ENCODE assay signal across 10 cellular contexts in the genomic region with DNA sequence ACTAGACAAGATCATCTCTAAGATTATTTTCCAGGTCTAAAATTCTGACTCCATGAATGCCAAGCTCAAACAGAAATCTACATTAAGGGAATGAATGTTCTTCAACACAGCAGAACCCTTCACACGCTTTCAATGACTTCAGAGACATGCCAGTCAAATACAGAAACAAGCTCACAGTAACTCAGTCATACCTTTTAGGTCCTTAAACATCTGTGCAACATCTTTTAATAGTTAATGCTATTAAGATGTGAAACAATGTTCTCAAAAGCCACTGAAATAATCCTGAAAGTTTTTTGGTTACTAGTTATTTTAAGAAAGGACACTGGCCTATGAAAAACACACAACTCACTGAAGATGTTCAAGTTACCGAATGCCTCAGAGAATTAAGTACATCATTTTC. TPM values are rescaled to one million over a fixed set of nuclear protein-coding genes. Genes with fewer than 3 reads are reported as not detected.
DNase-seq lines count a peak whose midpoint lies in the region; ATAC-seq, FAIRE-seq and TF ChIP-seq lines count a peak whose summit lies in the region.
"Had no signal": no experiment of that assay in that cellular context is flagged by ENCODE, and none has a peak within 500 bp of the region (broad histone marks: within the 10 kb centered on the region; RNA-seq: fewer than 3 reads in every experiment).

No MANE protein-coding gene starts in this region.

- no peaks in the 10 kb centered on the region for H4K20me1 ChIP-seq in endothelial cell of umbilical vein (replicated peaks; ENCODE audit: control insufficient read depth, extremely low read depth, insufficient read depth, low read length)

- dilution Hi-C loops in endothelial cell of umbilical vein (cut with MboI; ENCODE audit: extremely low pct_ligation_motif_present, low sequenced_read_pairs): no loop called here

- peaks cover 15% of the 10 kb centered on the region for H3K27me3 Mint-ChIP-seq in activated T-cell treated with anti-CD3 and anti-CD28 coated beads, Interleukin-2, amount 50 U/mL, for 24 hours

- peak overlapping the region; percentile 88 for H3K4me3 Mint-ChIP-seq in activated T-cell treated with anti-CD3 and anti-CD28 coated beads, Interleukin-2, amount 50 U/mL, for 24 hours
- H3K4me3 Mint-ChIP-seq: dendritic cell treated with granulocyte-macrophage colony-stimulating factor and Interleukin-4, amounts not matched to agents 40 ng/mL and 50 ng/mL, for 4 days had no signal

- DNase-seq in activated T-cell treated with anti-CD3 and anti-CD28 coated beads, Interleukin-2, amount 50 U/mL, for 24 hours: no peak
- no peak for DNase-seq in activated T-cell treated with anti-CD3 and anti-CD28 coated beads, Interleukin-2, amount 50 U/mL, for 1 hour
- DNase-seq in Panc1 (ENCODE audit: low read depth, low spot score) (no peak), endothelial cell of umbilical vein (ENCODE audit: low read depth, low spot score) (peak; percentile 25), retinal pigment epithelial cell (ENCODE audit: low read depth) (no peak), NCI-H2029 treated with DMSO at 0.1 percent for 48 hours (lab: John Stamatoyannopoulos, UW) (no peak), heart right ventricle (no peak), NCI-H748 (lab: John Stamatoyannopoulos, UW; ENCODE audit: unreplicated experiment) (no peak)

- ATAC-seq in Panc1: no peak
- no peak for ATAC-seq in heart right ventricle

- intact Hi-C loops in Panc1 (cut with micrococcal nuclease; ENCODE audit: unreplicated experiment) (loop anchor here (10.0 kb wide), 1 partner anchor 159 kb away; no protein-coding TSS in a partner anchor), endothelial cell of umbilical vein (cut with micrococcal nuclease) (loop anchor here (2.0 to 5.0 kb wide), 2 partner anchors 96 to 207 kb away; no protein-coding TSS in a partner anchor), heart right ventricle (cut with DNase I) (loop anchor here in 3 of 10 donors (5.0 to 10.0 kb wide), 3 partner anchors 101 to 161 kb away; no protein-coding TSS in a partner anchor)

- peak overlapping the region; percentile 57; the same call in 1 of the 2 replicates for H3K27ac ChIP-seq in Panc1 (ENCODE audit: low read length)
- no peak overlapping the region for H3K27ac ChIP-seq in endothelial cell of umbilical vein (ENCODE audit: insufficient read depth, low read depth, low read length)
- H3K27ac ChIP-seq in heart right ventricle: no peak overlapping the region
- H3K27ac ChIP-seq: RWPE1 had no signal

- peaks cover 65% of the 10 kb centered on the region for H3K79me2 ChIP-seq in endothelial cell of umbilical vein (ENCODE audit: control insufficient read depth, insufficient read depth, low read length)

- H3K4me2 ChIP-seq in endothelial cell of umbilical vein (ENCODE audit: insufficient read depth, low read length): peak overlapping the region; percentile 87

- H3K9me3 ChIP-seq in Panc1 (ENCODE audit: control insufficient read depth, insufficient read depth, low read depth, low read length): no peaks in the 10 kb centered on the region
- H3K9me3 ChIP-seq in endothelial cell of umbilical vein (replicated peaks; ENCODE audit: control insufficient read depth, insufficient read depth, low read length): no peaks in the 10 kb centered on the region
- H3K9me3 ChIP-seq in heart right ventricle: no peaks in the 10 kb centered on the region

- CTCF ChIA-PET in Panc1 (lab: Charles Lee) (interaction anchor here (0.5 kb wide), 1 partner anchor 347 kb away, joined by 20 read pairs; no protein-coding TSS in a partner anchor), endothelial cell of umbilical vein (lab: Charles Lee) (interaction anchor here (0.6 to 4.7 kb wide), 6 partner anchors 12 to 206 kb away, joined by 3 to 48 read pairs (median 3); no protein-coding TSS in a partner anchor)

- TF ChIP-seq CTCF in Panc1 (IDR thresholded peaks at IDR 0.05): no peak
- no peak for TF ChIP-seq CTCF in endothelial cell of umbilical vein (IDR thresholded peaks at IDR 0.05; ENCODE audit: extremely low read depth in 1 of 2, insufficient read depth in 1 of 2, low read depth in 1 of 2, low read length in 2 of 2)
- no peak for TF ChIP-seq CTCF in retinal pigment epithelial cell (conservative IDR thresholded peaks at IDR 0.05; ENCODE audit: low read depth, low read length)
- no peak for TF ChIP-seq CTCF in heart right ventricle (IDR thresholded peaks at IDR 0.05)

- POLR2A ChIA-PET in Panc1 (lab: Charles Lee) (no interaction called here), endothelial cell of umbilical vein (lab: Charles Lee) (no interaction called here)

- H3K4me1 Mint-ChIP-seq in activated T-cell treated with anti-CD3 and anti-CD28 coated beads, Interleukin-2, amount 50 U/mL, for 24 hours (ENCODE audit: low read depth): peaks cover 61% of the 10 kb centered on the region

- H3K4me1 ChIP-seq in Panc1 (ENCODE audit: control insufficient read depth, insufficient read depth, low read length): peaks cover 20% of the 10 kb centered on the region
- H3K4me1 ChIP-seq in endothelial cell of umbilical vein (ENCODE audit: control insufficient read depth, extremely low read depth, insufficient read depth, low read length): peaks cover 25% of the 10 kb centered on the region
- H3K4me1 ChIP-seq in heart right ventricle: peaks cover 7 to 60% (median 24%) of the 10 kb centered on the region in 9 donors

- H3K27me3 ChIP-seq in Panc1 (ENCODE audit: control insufficient read depth, insufficient read depth, low read length): no peaks in the 10 kb centered on the region
- H3K27me3 ChIP-seq in endothelial cell of umbilical vein (ENCODE audit: control insufficient read depth in 2 of 2, insufficient read depth in 2 of 2, low read length in 2 of 2): no peaks in the 10 kb centered on the region
- H3K27me3 ChIP-seq in heart right ventricle: no peaks in the 10 kb centered on the region

- in situ Hi-C loops in Panc1 (cut with HindIII; ENCODE audit: low pct_unique_long_range_greater_than_20kb, low sequenced_read_pairs): no loop called here

- no peak for FAIRE-seq in endothelial cell of umbilical vein (lab: Jason Lieb, UNC)

- H3K9me1 ChIP-seq in endothelial cell of umbilical vein (replicated peaks; ENCODE audit: control insufficient read depth, extremely low read depth, insufficient read depth, low read length): no peaks in the 10 kb centered on the region

- H2AFZ ChIP-seq in endothelial cell of umbilical vein (ENCODE audit: low read depth, low read length): no peak overlapping the region

- peaks cover 30% of the 10 kb centered on the region for H3K36me3 ChIP-seq in Panc1 (ENCODE audit: control insufficient read depth, insufficient read depth, low read length)
- peaks cover 0 to 7% of the 10 kb centered on the region in 2 experiments for H3K36me3 ChIP-seq in endothelial cell of umbilical vein (ENCODE audit: control insufficient read depth in 2 of 2, extremely low read depth in 1 of 2, insufficient read depth in 2 of 2, low read length in 2 of 2)
- H3K36me3 ChIP-seq in heart right ventricle: peaks cover 0 to 50% (median 7%) of the 10 kb centered on the region in 9 donors

- H3K27ac Mint-ChIP-seq in activated T-cell treated with anti-CD3 and anti-CD28 coated beads, Interleukin-2, amount 50 U/mL, for 24 hours: no peak overlapping the region
- H3K27ac Mint-ChIP-seq: dendritic cell treated with granulocyte-macrophage colony-stimulating factor and Interleukin-4, amounts not matched to agents 40 ng/mL and 50 ng/mL, for 4 days had no signal

- no peaks in the 10 kb centered on the region for H3K9me3 Mint-ChIP-seq in activated T-cell treated with anti-CD3 and anti-CD28 coated beads, Interleukin-2, amount 50 U/mL, for 24 hours
- H3K9me3 Mint-ChIP-seq: dendritic cell treated with granulocyte-macrophage colony-stimulating factor and Interleukin-4, amounts not matched to agents 40 ng/mL and 50 ng/mL, for 4 days had no signal

- peaks cover 61% of the 10 kb centered on the region for H3K36me3 Mint-ChIP-seq in activated T-cell treated with anti-CD3 and anti-CD28 coated beads, Interleukin-2, amount 50 U/mL, for 24 hours (ENCODE audit: low read depth)

- no peak overlapping the region for H3K9ac ChIP-seq in endothelial cell of umbilical vein (replicated peaks; ENCODE audit: extremely low read depth, insufficient read depth, low read length)

- no peak for TF ChIP-seq POLR2A in endothelial cell of umbilical vein (IDR thresholded peaks at IDR 0.05; ENCODE audit: low read depth, low read length)

- H3K4me3 ChIP-seq in Panc1 (ENCODE audit: low read depth in 2 of 2, low read length in 2 of 2) (peak overlapping the region in 1 of 2 experiments; percentile 90; a peak in 3 of 4 replicates), endothelial cell of umbilical vein (replicated peaks in 1 of 3; ENCODE audit: insufficient read depth in 1 of 3, low read depth in 1 of 3, low read length in 3 of 3) (peak overlapping the region in 1 of 3 experiments; percentile 73), retinal pigment epithelial cell (ENCODE audit: low read length) (peak overlapping the region; percentile 84), heart right ventricle (peak overlapping the region in 5 of 10 donors; percentile 91 to 100 (median 96))

- WGBS in heart right ventricle, 2 donors: 68 to 74% methylated on average over 2 of the region's 2 CpGs

- BruUV-seq in Panc1 (replicated peaks; lab: Mats Ljungman, UMichigan) (no TSS peak), endothelial cell of umbilical vein (replicated peaks; lab: Mats Ljungman, UMichigan) (no TSS peak)

TF ChIP-seq in endothelial cell of umbilical vein, 7 proteins besides CTCF, POLR2A, EP300 and RAD21 (continues in another document):
- no peak for TF ChIP-seq GATA2 (IDR thresholded peaks at IDR 0.05; ENCODE audit: insufficient read depth, insufficient read length, low read depth, low read length)
- TF ChIP-seq POLR2AphosphoS5 (IDR thresholded peaks at IDR 0.05; ENCODE audit: insufficient read depth, low read depth, low read length): no peak
- TF ChIP-seq, protein P1, sequence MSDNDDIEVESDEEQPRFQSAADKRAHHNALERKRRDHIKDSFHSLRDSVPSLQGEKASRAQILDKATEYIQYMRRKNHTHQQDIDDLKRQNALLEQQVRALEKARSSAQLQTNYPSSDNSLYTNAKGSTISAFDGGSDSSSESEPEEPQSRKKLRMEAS (IDR thresholded peaks at IDR 0.05; ENCODE audit: insufficient read depth, insufficient read length): no peak
- no peak for TF ChIP-seq EZH2 (IDR thresholded peaks at IDR 0.05; ENCODE audit: borderline replicate concordance, low read depth, low read length, severe bottlenecking)

RNA-seq across cellular contexts. Expression of a gene that starts 2.5 kb away (rescaled TPM):
- 90.2 TPM for total RNA-seq in Panc1 (2021; ENCODE audit: unreplicated experiment)
- polyA plus RNA-seq in Panc1 (2012; ENCODE audit: insufficient read length): 41.1 TPM
- 66.0 and 80.1 TPM in 2 replicates for total RNA-seq in endothelial cell of umbilical vein
- polyA plus RNA-seq in endothelial cell of umbilical vein: 13.5 and 26.5 TPM in 2 replicates
- 17.1 and 18.7 TPM in 2 replicates for polyA plus RNA-seq in endothelial cell of umbilical vein (2011; cell fraction: cytosol; rRNA removed)
- polyA plus RNA-seq in endothelial cell of umbilical vein (2011; cell fraction: nucleus; rRNA removed): 86.1 and 92.7 TPM in 2 replicates
- polyA plus RNA-seq in endothelial cell of umbilical vein (2012): 70.5 and 76.4 TPM in 2 replicates
- 69.9 and 81.6 TPM in 2 replicates for polyA minus RNA-seq in endothelial cell of umbilical vein
- 19.9 TPM for polyA minus RNA-seq in endothelial cell of umbilical vein (2011; cell fraction: cytosol; rRNA and poly(A)+ RNA removed)
- 250 and 372 TPM in 2 replicates for polyA minus RNA-seq in endothelial cell of umbilical vein (2011; cell fraction: nucleus; rRNA and poly(A)+ RNA removed)
- total RNA-seq in heart right ventricle: 10 to 100 TPM; 29.0 to 97.4 (median 57.6) TPM
- polyA plus RNA-seq in heart right ventricle: 10 to 100 TPM; 20.7 to 42.5 TPM
